In genomic region chr9:121437891-121438290, GRCh38 we compare ENCODE assay signal across 10 cellular contexts.
"Had no signal": no experiment of that assay in that cellular context is flagged by ENCODE, and none has a peak within 500 bp of the region (broad histone marks: within the 10 kb centered on the region; RNA-seq: fewer than 3 reads in every experiment).

No MANE protein-coding gene starts in this region.

- H3K4me1 ChIP-seq: HAP-1 had no signal

- H3K4me1 Mint-ChIP-seq: IgD-negative memory B cell had no signal

- H3K9ac ChIP-seq: GM23248, KMS-11 had no signal

- H3K27ac ChIP-seq: GM23248, HL-60, KMS-11 had no signal

- H3K9me3 ChIP-seq: HAP-1 had no signal

- ATAC-seq: HCT116 had no signal

- H3K27ac Mint-ChIP-seq: HFFc6, IgD-negative memory B cell had no signal

- H3K4me3 ChIP-seq: GM23248, HAP-1 had no signal

- H3K36me3 ChIP-seq: HAP-1 had no signal

- H3K36me3 Mint-ChIP-seq: IgD-negative memory B cell had no signal

- H3K9me3 Mint-ChIP-seq: HFFc6, IgD-negative memory B cell had no signal

- DNase-seq: GM23248, GOT3, H7, HFFc6, KBM-7 had no signal

- H3K4me2 ChIP-seq: KMS-11 had no signal

- H2AFZ ChIP-seq: GM23248 had no signal

- H3K4me3 Mint-ChIP-seq: HFFc6, IgD-negative memory B cell had no signal
